In the genomic region with DNA sequence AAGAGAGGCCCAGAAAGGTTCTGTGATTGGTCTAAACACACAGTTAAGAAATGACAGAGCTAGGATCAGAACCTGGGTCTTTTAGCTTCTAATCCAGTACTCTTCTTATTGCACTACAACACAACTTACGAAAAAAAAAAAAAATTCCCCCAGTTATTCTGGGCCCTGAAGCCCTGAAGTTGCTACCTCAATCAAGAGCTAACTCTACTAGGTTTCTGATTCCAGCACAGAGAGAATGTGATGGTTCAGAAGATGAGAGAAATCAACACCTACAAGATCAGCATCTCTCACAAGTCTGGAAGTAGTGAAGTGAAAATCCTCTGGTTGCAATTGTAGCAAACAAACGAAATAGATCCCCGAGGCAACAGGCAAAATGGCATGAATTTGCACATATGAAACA, we compare ENCODE assay signal across 17 cellular contexts. TPM values are rescaled to one million over a fixed set of nuclear protein-coding genes. Genes with fewer than 3 reads are reported as not detected.
DNase-seq lines count a peak whose midpoint lies in the region; ATAC-seq and TF ChIP-seq lines count a peak whose summit lies in the region.
"Had no signal": no experiment of that assay in that cellular context is flagged by ENCODE, and none has a peak within 500 bp of the region (broad histone marks: within the 10 kb centered on the region; RNA-seq: fewer than 3 reads in every experiment).

No MANE protein-coding gene starts in this region.

- intact Hi-C loops in esophagus squamous epithelium (cut with DNase I): no loop called here
- intact Hi-C loops in tibial artery (cut with DNase I; ENCODE audit: low total_unique reads): no loop called here
- intact Hi-C loops in MCF 10A (cut with micrococcal nuclease): no loop called here

- peaks cover 91% of the 10 kb centered on the region for H3K4me1 Mint-ChIP-seq in activated naive CD4-positive, alpha-beta T cell treated with anti-CD3 and anti-CD28 coated beads, Interleukin-2, amount 50 U/mL, for 24 hours
- peaks cover 61% of the 10 kb centered on the region for H3K4me1 Mint-ChIP-seq in T-helper 1 cell treated with Interleukin-12 subunit alpha and Interleukin-12 subunit beta and Interleukin-4 antibody, amounts not matched to agents 30 μg/mL and 1 μg/mL, for 36 hours (ENCODE audit: low read depth)
- peaks cover 6% of the 10 kb centered on the region for H3K4me1 Mint-ChIP-seq in MCF 10A (ENCODE audit: insufficient read depth, unreplicated experiment)

- H3K9me3 ChIP-seq in esophagus squamous epithelium (no peaks in the 10 kb centered on the region), tibial artery (no peaks in the 10 kb centered on the region)
- H3K9me3 ChIP-seq: testis had no signal

- peaks cover 33% of the 10 kb centered on the region for H3K36me3 Mint-ChIP-seq in activated naive CD4-positive, alpha-beta T cell treated with anti-CD3 and anti-CD28 coated beads, Interleukin-2, amount 50 U/mL, for 24 hours
- H3K36me3 Mint-ChIP-seq in T-helper 1 cell treated with Interleukin-12 subunit alpha and Interleukin-12 subunit beta and Interleukin-4 antibody, amounts not matched to agents 30 μg/mL and 1 μg/mL, for 36 hours (ENCODE audit: low read depth): peaks cover 25% of the 10 kb centered on the region
- peaks cover 6% of the 10 kb centered on the region for H3K36me3 Mint-ChIP-seq in MCF 10A (ENCODE audit: insufficient read depth, unreplicated experiment)

- no peaks in the 10 kb centered on the region for H3K27me3 Mint-ChIP-seq in activated naive CD4-positive, alpha-beta T cell treated with anti-CD3 and anti-CD28 coated beads, Interleukin-2, amount 50 U/mL, for 24 hours
- H3K27me3 Mint-ChIP-seq in T-helper 1 cell treated with Interleukin-12 subunit alpha and Interleukin-12 subunit beta and Interleukin-4 antibody, amounts not matched to agents 30 μg/mL and 1 μg/mL, for 36 hours (ENCODE audit: low read depth): no peaks in the 10 kb centered on the region
- peaks cover 89% of the 10 kb centered on the region for H3K27me3 Mint-ChIP-seq in MCF 10A (ENCODE audit: insufficient read depth, unreplicated experiment)

- H3K27ac ChIP-seq in esophagus squamous epithelium (peak overlapping the region in 2 of 4 donors; percentile 14 to 66), tibial artery (no peak overlapping the region)
- H3K27ac ChIP-seq: cardiac muscle cell, testis had no signal

- no peak for TF ChIP-seq CTCF in esophagus squamous epithelium (IDR thresholded peaks at IDR 0.05)
- no peak for TF ChIP-seq CTCF in tibial artery (IDR thresholded peaks at IDR 0.05)
- TF ChIP-seq CTCF in MCF 10A (IDR thresholded peaks at IDR 0.05; ENCODE audit: unreplicated experiment): no peak

- peaks cover 0 to 22% (median 0%) of the 10 kb centered on the region in 3 donors for H3K4me1 ChIP-seq in esophagus squamous epithelium
- H3K4me1 ChIP-seq in tibial artery: no peaks in the 10 kb centered on the region
- H3K4me1 ChIP-seq: testis had no signal

- CTCF ChIA-PET in MCF 10A (lab: Yijun Ruan, JAX): interaction anchor here (0.7 to 1.8 kb wide), 2 partner anchors 150 to 153 kb away, joined by 3 to 5 read pairs; no protein-coding TSS in a partner anchor

- H3K9me3 Mint-ChIP-seq in activated naive CD4-positive, alpha-beta T cell treated with anti-CD3 and anti-CD28 coated beads, Interleukin-2, amount 50 U/mL, for 24 hours: no peaks in the 10 kb centered on the region
- H3K9me3 Mint-ChIP-seq in T-helper 1 cell treated with Interleukin-12 subunit alpha and Interleukin-12 subunit beta and Interleukin-4 antibody, amounts not matched to agents 30 μg/mL and 1 μg/mL, for 36 hours: no peaks in the 10 kb centered on the region
- H3K9me3 Mint-ChIP-seq in MCF 10A (ENCODE audit: unreplicated experiment): no peaks in the 10 kb centered on the region

- H3K4me3 Mint-ChIP-seq in activated naive CD4-positive, alpha-beta T cell treated with anti-CD3 and anti-CD28 coated beads, Interleukin-2, amount 50 U/mL, for 24 hours: peak overlapping the region; percentile 79
- H3K4me3 Mint-ChIP-seq in T-helper 1 cell treated with Interleukin-12 subunit alpha and Interleukin-12 subunit beta and Interleukin-4 antibody, amounts not matched to agents 30 μg/mL and 1 μg/mL, for 36 hours: no peak overlapping the region
- no peak overlapping the region for H3K4me3 Mint-ChIP-seq in MCF 10A (ENCODE audit: unreplicated experiment)

- no peak for DNase-seq in activated naive CD4-positive, alpha-beta T cell (lab: John Stamatoyannopoulos, UW)
- DNase-seq in esophagus squamous epithelium (lab: John Stamatoyannopoulos, UW) (no peak), tibial artery (no peak), MCF 10A (ENCODE audit: unreplicated experiment) (no peak), hippocampal formation (lab: John Stamatoyannopoulos, UW) (no peak)
- DNase-seq: activated gamma-delta T cell, kidney glomerular epithelial cell, NCI-H1092 treated with DMSO at 0.1 percent for 48 hours, NCI-H345, testis had no signal

- H3K4me3 ChIP-seq in esophagus squamous epithelium: peak overlapping the region in 3 of 4 donors; percentile 5 to 49 (median 25)
- no peak overlapping the region for H3K4me3 ChIP-seq in tibial artery
- H3K4me3 ChIP-seq: cardiac muscle cell, testis had no signal

- TF ChIP-seq POLR2A in esophagus squamous epithelium (IDR thresholded peaks at IDR 0.05): no peak

- peaks cover 0 to 15% (median 0%) of the 10 kb centered on the region in 4 donors for H3K27me3 ChIP-seq in esophagus squamous epithelium
- H3K27me3 ChIP-seq in tibial artery: peaks cover 0 to 38% of the 10 kb centered on the region in 2 donors
- H3K27me3 ChIP-seq: cardiac muscle cell, testis had no signal

- no peaks in the 10 kb centered on the region for H3K36me3 ChIP-seq in esophagus squamous epithelium
- no peaks in the 10 kb centered on the region for H3K36me3 ChIP-seq in tibial artery
- H3K36me3 ChIP-seq: cardiac muscle cell had no signal

- POLR2A ChIA-PET in MCF 10A (lab: Yijun Ruan, JAX): no interaction called here

- H3K27ac Mint-ChIP-seq in activated naive CD4-positive, alpha-beta T cell treated with anti-CD3 and anti-CD28 coated beads, Interleukin-2, amount 50 U/mL, for 24 hours: peak overlapping the region; percentile 95
- peak overlapping the region; percentile 26 for H3K27ac Mint-ChIP-seq in T-helper 1 cell treated with Interleukin-12 subunit alpha and Interleukin-12 subunit beta and Interleukin-4 antibody, amounts not matched to agents 30 μg/mL and 1 μg/mL, for 36 hours
- H3K27ac Mint-ChIP-seq in MCF 10A (ENCODE audit: low read depth, unreplicated experiment): no peak overlapping the region

- no peak for ATAC-seq in HG02840 (IDR thresholded peaks at IDR 0.05; ENCODE audit: low FRiP score, unreplicated experiment)
- ATAC-seq: Panc1 had no signal

- BruUV-seq in MCF 10A (replicated peaks; lab: Mats Ljungman, UMichigan): no TSS peak

- 73 to 81% methylated on average over 3 of the region's 3 CpGs for WGBS in esophagus squamous epithelium, 2 donors

RNA-seq across cellular contexts. Expression of a gene that starts 37.3 kb away (rescaled TPM):
- total RNA-seq in esophagus squamous epithelium (10 to 100 TPM; 25.1 to 62.1 (median 55.9) TPM), MCF 10A (2022) (7.3 and 10.3 TPM in 2 replicates)
- total RNA-seq: endothelial cell of umbilical vein, posterior vena cava had no signal

RNA-seq across cellular contexts. Expression of a gene that starts 44.7 kb away (rescaled TPM):
- total RNA-seq in esophagus squamous epithelium (10 to 100 TPM; 44.4 to 55.2 (median 53.2) TPM), MCF 10A (2022) (42.1 and 51.3 TPM in 2 replicates)

Comparison
In these comparisons a context has a peak if more than half of its experiments do, and no peak if none do; other contexts are left out.
1. H3K4me3 ChIP-seq: peak in esophagus squamous epithelium (3 of 4); none in tibial artery (0 of 2).